In genomic region chr1:90143522-90144050, GRCh38 we compare ENCODE assay signal across 28 cellular contexts.
"Had no signal": no experiment of that assay in that cellular context is flagged by ENCODE, and none has a peak within 500 bp of the region (broad histone marks: within the 10 kb centered on the region; RNA-seq: fewer than 3 reads in every experiment).

No MANE protein-coding gene starts in this region.

- FAIRE-seq: bronchial epithelial cell, colon, RCC 7860, TTC549 had no signal

- H3K4me3 ChIP-seq: PC-9 had no signal

- DNase-seq: activated CD4-positive, alpha-beta memory T cell treated with anti-CD3 and anti-CD28 coated beads, Interleukin-2, amount 10 ng/mL, durations not matched to agents 7 days and 5 days; activated CD4-positive, alpha-beta T cell treated with anti-CD3 and anti-CD28 coated beads for 4 hours; activated CD4-positive, alpha-beta T cell treated with anti-CD3 and anti-CD28 coated beads, Interleukin-2, amount 50 U/mL, for 1 hour; activated CD4-positive, CD25-positive, alpha-beta regulatory T cell treated with anti-CD3 and anti-CD28 coated beads, Interleukin-2, amount 50 U/mL, for 72 hours; activated CD8-positive, alpha-beta memory T cell treated with anti-CD3 and anti-CD28 coated beads for 24 hours; activated CD8-positive, alpha-beta memory T cell treated with anti-CD3 and anti-CD28 coated beads, Interleukin-2, amount 10 ng/mL, durations not matched to agents 7 days and 5 days; activated CD8-positive, alpha-beta memory T cell treated with anti-CD3 and anti-CD28 coated beads, Interleukin-2, amount 50 U/mL, for 48 hours; activated effector memory CD4-positive, alpha-beta T cell treated with Interleukin-2 at 50 U/mL for 16 hours; activated naive CD4-positive, alpha-beta T cell treated with anti-CD3 and anti-CD28 coated beads, Interleukin-2, amount 10 ng/mL, durations not matched to agents 7 days and 5 days; activated naive CD8-positive, alpha-beta T cell treated with anti-CD3 and anti-CD28 coated beads, Interleukin-2, amount 50 U/mL, for 24 hours; activated T-cell treated with anti-CD3 and anti-CD28 coated beads, Interleukin-2, amount 50 U/mL, for 48 hours; anterior cingulate cortex; caudate nucleus; cerebellar nuclear complex; NCI-H1105; NCI-H1417 treated with DMSO at 0.1 percent for 48 hours; NCI-H187 treated with DMSO at 0.1 percent for 48 hours; NCI-H2081; NCI-H2227 treated with DMSO at 0.1 percent for 48 hours; NCI-H526; NK-92 treated with Interleukin-12 subunit alpha and Interleukin-12 subunit beta, amount 100 ng/mL, for 24 hours; PC-9; Right ventricle myocardium superior had no signal

- ATAC-seq: activated CD8-positive, alpha-beta memory T cell treated with anti-CD3 and anti-CD28 coated beads, Interleukin-2, amount 10 ng/mL, durations not matched to agents 7 days and 5 days; activated naive CD8-positive, alpha-beta T cell treated with anti-CD3 and anti-CD28 coated beads, Interleukin-2, amount 50 U/mL, for 24 hours; WTC11 had no signal

- H3K27ac ChIP-seq: PC-9 had no signal
